Comparison of ENCODE assay signal across 23 cellular contexts in the genomic region with DNA sequence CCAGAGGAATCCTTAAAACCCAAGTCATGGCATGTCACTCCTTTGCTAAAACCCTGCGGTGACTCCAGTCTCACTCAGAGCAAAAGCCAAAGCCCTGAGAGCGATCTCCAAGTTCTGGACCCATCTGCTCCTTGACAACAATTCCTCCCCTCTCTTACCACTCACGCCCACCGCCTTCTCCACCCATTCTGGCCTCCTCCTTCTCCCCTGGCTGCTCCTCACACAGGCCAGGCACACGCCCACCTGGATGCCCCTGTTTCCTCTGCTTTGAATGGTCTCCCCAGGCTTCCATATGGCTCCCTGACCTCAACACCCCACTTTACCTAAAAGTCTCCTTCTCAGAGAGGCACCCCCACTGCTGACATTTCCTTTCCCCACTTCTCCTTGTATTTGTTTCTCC.
"Had no signal": no experiment of that assay in that cellular context is flagged by ENCODE, and none has a peak within 500 bp of the region (broad histone marks: within the 10 kb centered on the region; RNA-seq: fewer than 3 reads in every experiment).

No MANE protein-coding gene starts in this region.

- H3K27me3 ChIP-seq: dorsolateral prefrontal cortex, gastrocnemius medialis had no signal

- H3K4me3 ChIP-seq: coronary artery, dorsolateral prefrontal cortex, esophagus squamous epithelium, gastrocnemius medialis, heart right ventricle, left lung, lower lobe of right lung, mucosa of descending colon had no signal

- H3K36me3 ChIP-seq: esophagus squamous epithelium, gastrocnemius medialis, heart right ventricle, left lung, lower lobe of right lung had no signal

- DNase-seq: dermis blood vessel endothelial cell; dorsolateral prefrontal cortex; effector CD4-positive, alpha-beta T cell; effector memory CD4-positive, alpha-beta T cell; erythroblast; esophagus squamous epithelium; foreskin fibroblast; foreskin melanocyte; gastrocnemius medialis; glutamatergic neuron; head of caudate nucleus; heart right ventricle; hippocampal formation; left cardiac atrium; left ventricle myocardium superior; lower lobe of right lung; mesenchymal stem cell; mucosa of descending colon had no signal

- H3K4me3 Mint-ChIP-seq: mesothelial cell of epicardium had no signal

- H3K9me3 ChIP-seq: gastrocnemius medialis, lower lobe of right lung, mucosa of descending colon had no signal

- H3K27ac ChIP-seq: coronary artery, epithelial cell of prostate, esophagus squamous epithelium, gastrocnemius medialis, heart right ventricle, left lung, lower lobe of right lung had no signal

- H3K36me3 Mint-ChIP-seq: mesothelial cell of epicardium had no signal

- H3K4me1 ChIP-seq: esophagus squamous epithelium, gastrocnemius medialis, heart right ventricle, left lung, lower lobe of right lung had no signal

- ATAC-seq: esophagus mucosa, gastrocnemius medialis, heart right ventricle, left cardiac atrium, left lung, left ventricle myocardium superior, lower lobe of right lung, mucosa of descending colon had no signal

- H3K27ac Mint-ChIP-seq: mesothelial cell of epicardium had no signal
